8 cellular contexts compared by ENCODE assay signal in the genomic region with DNA sequence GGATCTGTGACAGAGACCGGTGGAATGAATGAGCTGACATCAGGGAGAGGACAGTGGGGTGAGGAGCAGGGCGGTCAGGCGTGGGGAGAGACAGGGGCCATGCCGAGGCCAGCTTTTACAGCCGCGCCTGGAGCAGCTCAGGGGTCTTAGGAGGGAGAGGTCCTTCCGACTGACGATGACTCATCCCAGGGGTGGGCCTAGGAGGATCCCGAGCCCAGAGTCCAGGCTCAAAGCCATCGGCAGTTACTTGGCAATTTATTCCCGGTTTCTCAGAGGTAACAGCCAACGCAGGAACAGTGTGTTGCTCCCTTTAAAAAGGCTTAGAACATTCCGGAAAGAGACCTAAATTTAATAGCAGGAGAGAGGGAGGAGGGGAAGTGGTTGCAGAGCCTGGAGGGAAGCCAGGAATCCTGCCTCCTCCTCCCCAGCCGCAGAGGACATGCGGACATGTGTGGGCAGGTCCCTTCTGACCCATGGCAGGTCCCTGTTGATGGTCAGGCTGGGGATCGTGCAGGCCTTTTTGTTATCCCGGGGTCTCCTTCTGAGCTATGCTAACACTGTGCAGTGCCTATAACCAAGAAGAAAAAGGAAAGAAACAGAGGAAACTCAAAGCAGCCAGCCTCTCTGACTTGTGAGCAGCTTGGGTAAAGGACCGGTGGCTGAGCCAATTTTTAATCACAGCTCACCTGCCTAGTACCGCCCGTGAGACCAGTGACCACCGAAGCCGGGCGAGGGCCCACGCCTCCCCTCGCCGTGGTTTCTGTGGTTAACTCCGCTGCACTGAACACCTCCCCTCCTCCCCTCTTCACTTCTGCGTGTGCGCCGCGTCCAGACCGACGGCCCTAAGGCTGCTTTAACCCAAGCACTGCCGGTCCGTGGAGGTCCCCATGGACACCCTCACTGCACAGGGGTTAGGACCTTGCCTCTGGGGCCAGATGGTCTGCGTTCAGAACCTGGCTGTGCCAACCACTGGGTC.
A peak's percentile ranks its signal among the peaks of the same experiment; 100 is the strongest.
DNase-seq lines count a peak whose midpoint lies in the region; ATAC-seq lines count a peak whose summit lies in the region.

No MANE protein-coding gene starts in this region.

- peak overlapping the region in 2 of 4 donors; percentile 14 to 42 for H3K4me3 Mint-ChIP-seq in CD4-positive, CD25-positive, alpha-beta regulatory T cell

- H3K27me3 Mint-ChIP-seq in CD4-positive, CD25-positive, alpha-beta regulatory T cell = peaks cover 35% of the 10 kb centered on the region

- H3K27ac ChIP-seq in CD4-positive, CD25-positive, alpha-beta regulatory T cell (ENCODE audit: insufficient read depth, low read length, poor library complexity, severe bottlenecking) = no peak overlapping the region
- peak overlapping the region in 1 of 2 donors; percentile 34 for H3K27ac ChIP-seq in mucosa of rectum (ENCODE audit: low read depth in 2 of 2, low read length in 2 of 2)

- peak overlapping the region; percentile 21 for H3K4me3 ChIP-seq in CD4-positive, CD25-positive, alpha-beta regulatory T cell (ENCODE audit: low read depth, low read length)
- peak overlapping the region; percentile 27 to 45 for H3K4me3 ChIP-seq in mucosa of rectum (ENCODE audit: low read length in 2 of 2)

- H3K9me3 ChIP-seq in CD4-positive, CD25-positive, alpha-beta regulatory T cell (ENCODE audit: control insufficient read depth in 2 of 2, low read length in 2 of 2) = no peaks in the 10 kb centered on the region
- H3K9me3 ChIP-seq in mucosa of rectum (ENCODE audit: control insufficient read depth in 2 of 2, low read length in 2 of 2) = no peaks in the 10 kb centered on the region

- H3K4me1 Mint-ChIP-seq in CD4-positive, CD25-positive, alpha-beta regulatory T cell = peaks cover 0 to 15% (median 0%) of the 10 kb centered on the region in 4 donors

- in situ Hi-C loops in T47D (cut with HindIII; ENCODE audit: low pct_unique_long_range_greater_than_20kb, low sequenced_read_pairs) = no loop called here

- H3K9ac ChIP-seq in mucosa of rectum (ENCODE audit: low read depth in 1 of 2, low read length in 2 of 2) = peak overlapping the region in 1 of 2 donors; percentile 34

- H3K36me3 Mint-ChIP-seq in CD4-positive, CD25-positive, alpha-beta regulatory T cell = no peaks in the 10 kb centered on the region

- peaks cover 9% of the 10 kb centered on the region for H3K27me3 ChIP-seq in CD4-positive, CD25-positive, alpha-beta regulatory T cell (ENCODE audit: control insufficient read depth, insufficient read depth, low read length)
- no peaks in the 10 kb centered on the region for H3K27me3 ChIP-seq in mucosa of rectum (ENCODE audit: control insufficient read depth in 2 of 2, insufficient read depth in 2 of 2, low read length in 2 of 2)

- H3K4me1 ChIP-seq in CD4-positive, CD25-positive, alpha-beta regulatory T cell (ENCODE audit: control insufficient read depth, insufficient read depth, low read length, poor library complexity, severe bottlenecking) = peaks cover 7% of the 10 kb centered on the region
- peaks cover 12 to 15% of the 10 kb centered on the region in 2 donors for H3K4me1 ChIP-seq in mucosa of rectum (ENCODE audit: control insufficient read depth in 2 of 2, insufficient read depth in 2 of 2, low read length in 2 of 2)

- DNase-seq in CD4-positive, CD25-positive, alpha-beta regulatory T cell = peak in 1 of 3 donors; percentile 47
- DNase-seq in HT1080 (ENCODE audit: low read depth) (peak; percentile 6), T47D (ENCODE audit: low read depth in 1 of 2, low spot score in 1 of 2) (peak; percentile 11 to 69), D341Med (ENCODE audit: low spot score) (no peak), LoVo (ENCODE audit: low spot score) (no peak), NCI-H82 treated with DMSO at 0.1 percent for 48 hours (lab: John Stamatoyannopoulos, UW; ENCODE audit: unreplicated experiment) (no peak)

- no peaks in the 10 kb centered on the region for H3K36me3 ChIP-seq in CD4-positive, CD25-positive, alpha-beta regulatory T cell (ENCODE audit: control insufficient read depth, insufficient read depth, low read length)
- H3K36me3 ChIP-seq in mucosa of rectum (ENCODE audit: control insufficient read depth in 2 of 2, insufficient read depth in 2 of 2, low read length in 2 of 2) = no peaks in the 10 kb centered on the region

- ATAC-seq in CD4-positive, CD25-positive, alpha-beta regulatory T cell (ENCODE audit: low read depth in 2 of 2) = no peak
- ATAC-seq in GM19324 (IDR thresholded peaks at IDR 0.05; ENCODE audit: low FRiP score, unreplicated experiment) = peak; percentile 51

- no peak overlapping the region for H3K27ac Mint-ChIP-seq in CD4-positive, CD25-positive, alpha-beta regulatory T cell

- H3K9me3 Mint-ChIP-seq in CD4-positive, CD25-positive, alpha-beta regulatory T cell = peaks cover 0 to 3% (median 0%) of the 10 kb centered on the region in 7 donors

Comparison
In these comparisons a context has a peak if more than half of its experiments do, and no peak if none do; other contexts are left out.
1. DNase-seq: peak in HT1080 (single experiment) and T47D (2 of 2); none in D341Med (single experiment), LoVo (single experiment) and NCI-H82 treated with DMSO at 0.1 percent for 48 hours (single experiment).